Comparison of ENCODE assay signal across 1 cellular context in the genomic region with DNA sequence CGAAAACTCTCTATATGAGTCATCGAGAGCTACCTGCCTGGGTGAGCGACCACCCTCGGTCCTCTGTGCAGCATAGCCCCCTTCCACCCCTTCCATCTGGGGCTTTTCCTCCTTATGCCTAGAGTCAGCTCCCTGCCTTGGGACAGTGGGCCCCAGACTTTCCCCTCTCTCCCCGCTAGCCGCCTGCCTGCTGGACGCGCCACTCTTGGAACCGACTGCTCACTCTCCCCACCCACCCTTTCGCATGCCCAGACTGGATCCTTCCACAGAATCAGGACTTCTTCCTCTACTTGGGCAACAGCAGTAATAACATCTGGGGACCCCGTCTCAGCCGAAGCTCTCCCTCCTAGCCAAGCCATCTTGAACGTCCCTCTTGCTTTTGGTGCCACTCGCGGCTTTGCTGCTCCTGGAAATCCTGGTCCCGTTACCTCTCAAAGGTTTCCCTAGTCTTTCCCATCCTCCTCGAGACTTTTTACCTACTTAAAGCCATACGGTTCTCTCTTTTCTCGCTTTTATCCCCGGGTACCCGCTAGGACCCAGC.
A peak's percentile ranks its signal among the peaks of the same experiment; 100 is the strongest.
TF ChIP-seq lines count a peak whose summit lies in the region.

No MANE protein-coding gene starts in this region.

TF ChIP-seq in K562, 482 proteins besides CTCF, POLR2A, EP300 and RAD21 (continues in another document):
- TF ChIP-seq MBD2 (IDR thresholded peaks at IDR 0.05; ENCODE audit: borderline replicate concordance, low read depth): no peak
- TF ChIP-seq, protein P1, sequence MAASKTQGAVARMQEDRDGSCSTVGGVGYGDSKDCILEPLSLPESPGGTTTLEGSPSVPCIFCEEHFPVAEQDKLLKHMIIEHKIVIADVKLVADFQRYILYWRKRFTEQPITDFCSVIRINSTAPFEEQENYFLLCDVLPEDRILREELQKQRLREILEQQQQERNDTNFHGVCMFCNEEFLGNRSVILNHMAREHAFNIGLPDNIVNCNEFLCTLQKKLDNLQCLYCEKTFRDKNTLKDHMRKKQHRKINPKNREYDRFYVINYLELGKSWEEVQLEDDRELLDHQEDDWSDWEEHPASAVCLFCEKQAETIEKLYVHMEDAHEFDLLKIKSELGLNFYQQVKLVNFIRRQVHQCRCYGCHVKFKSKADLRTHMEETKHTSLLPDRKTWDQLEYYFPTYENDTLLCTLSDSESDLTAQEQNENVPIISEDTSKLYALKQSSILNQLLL (CRISPR knock-in tag; IDR thresholded peaks at IDR 0.05; ENCODE audit: borderline replicate concordance): no peak
- TF ChIP-seq ZBTB1 (CRISPR knock-in tag; IDR thresholded peaks at IDR 0.05; ENCODE audit: borderline replicate concordance, low read depth): no peak
- no peak for TF ChIP-seq NEUROD1 (IDR thresholded peaks at IDR 0.05; ENCODE audit: borderline replicate concordance, low read depth, low read length, partially characterized antibody)
- TF ChIP-seq, protein P2, sequence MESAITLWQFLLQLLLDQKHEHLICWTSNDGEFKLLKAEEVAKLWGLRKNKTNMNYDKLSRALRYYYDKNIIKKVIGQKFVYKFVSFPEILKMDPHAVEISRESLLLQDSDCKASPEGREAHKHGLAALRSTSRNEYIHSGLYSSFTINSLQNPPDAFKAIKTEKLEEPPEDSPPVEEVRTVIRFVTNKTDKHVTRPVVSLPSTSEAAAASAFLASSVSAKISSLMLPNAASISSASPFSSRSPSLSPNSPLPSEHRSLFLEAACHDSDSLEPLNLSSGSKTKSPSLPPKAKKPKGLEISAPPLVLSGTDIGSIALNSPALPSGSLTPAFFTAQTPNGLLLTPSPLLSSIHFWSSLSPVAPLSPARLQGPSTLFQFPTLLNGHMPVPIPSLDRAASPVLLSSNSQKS (CRISPR knock-in tag; IDR thresholded peaks at IDR 0.05): no peak
- TF ChIP-seq ZNF444 (CRISPR knock-in tag; IDR thresholded peaks at IDR 0.05): 0 out of 2 replicates have a peak, but pooled peaks have one; percentile 5
- TF ChIP-seq ETS2 (tag; IDR thresholded peaks at IDR 0.05; ENCODE audit: borderline replicate concordance, poor library complexity, severe bottlenecking): no peak
- TF ChIP-seq ZFP1 (CRISPR knock-in tag; IDR thresholded peaks at IDR 0.05): no peak
- TF ChIP-seq, protein P3, sequence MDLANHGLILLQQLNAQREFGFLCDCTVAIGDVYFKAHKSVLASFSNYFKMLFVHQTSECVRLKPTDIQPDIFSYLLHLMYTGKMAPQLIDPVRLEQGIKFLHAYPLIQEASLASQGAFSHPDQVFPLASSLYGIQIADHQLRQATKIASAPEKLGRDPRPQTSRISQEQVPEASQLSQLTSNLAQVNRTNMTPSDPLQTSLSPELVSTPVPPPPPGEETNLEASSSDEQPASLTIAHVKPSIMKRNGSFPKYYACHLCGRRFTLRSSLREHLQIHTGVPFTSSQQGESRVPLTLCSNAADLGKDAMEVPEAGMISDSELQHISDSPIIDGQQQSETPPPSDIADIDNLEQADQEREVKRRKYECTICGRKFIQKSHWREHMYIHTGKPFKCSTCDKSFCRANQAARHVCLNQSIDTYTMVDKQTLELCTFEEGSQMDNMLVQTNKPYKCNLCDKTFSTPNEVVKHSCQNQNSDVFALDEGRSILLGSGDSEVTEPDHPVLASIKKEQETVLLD (IDR thresholded peaks at IDR 0.05): no peak
- TF ChIP-seq, protein P4, sequence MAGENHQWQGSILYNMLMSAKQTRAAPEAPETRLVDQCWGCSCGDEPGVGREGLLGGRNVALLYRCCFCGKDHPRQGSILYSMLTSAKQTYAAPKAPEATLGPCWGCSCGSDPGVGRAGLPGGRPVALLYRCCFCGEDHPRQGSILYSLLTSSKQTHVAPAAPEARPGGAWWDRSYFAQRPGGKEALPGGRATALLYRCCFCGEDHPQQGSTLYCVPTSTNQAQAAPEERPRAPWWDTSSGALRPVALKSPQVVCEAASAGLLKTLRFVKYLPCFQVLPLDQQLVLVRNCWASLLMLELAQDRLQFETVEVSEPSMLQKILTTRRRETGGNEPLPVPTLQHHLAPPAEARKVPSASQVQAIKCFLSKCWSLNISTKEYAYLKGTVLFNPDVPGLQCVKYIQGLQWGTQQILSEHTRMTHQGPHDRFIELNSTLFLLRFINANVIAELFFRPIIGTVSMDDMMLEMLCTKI (IDR thresholded peaks at IDR 0.05; ENCODE audit: partially characterized antibody): no peak
- no peak for TF ChIP-seq MAFK (IDR thresholded peaks at IDR 0.05; ENCODE audit: low read length)
- TF ChIP-seq, protein P5, sequence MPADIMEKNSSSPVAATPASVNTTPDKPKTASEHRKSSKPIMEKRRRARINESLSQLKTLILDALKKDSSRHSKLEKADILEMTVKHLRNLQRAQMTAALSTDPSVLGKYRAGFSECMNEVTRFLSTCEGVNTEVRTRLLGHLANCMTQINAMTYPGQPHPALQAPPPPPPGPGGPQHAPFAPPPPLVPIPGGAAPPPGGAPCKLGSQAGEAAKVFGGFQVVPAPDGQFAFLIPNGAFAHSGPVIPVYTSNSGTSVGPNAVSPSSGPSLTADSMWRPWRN (IDR thresholded peaks at IDR 0.05; ENCODE audit: low read depth): no peak
- no peak for TF ChIP-seq BACH1 (tag; IDR thresholded peaks at IDR 0.05)
- TF ChIP-seq CBX5 (IDR thresholded peaks at IDR 0.05; ENCODE audit: borderline replicate concordance, low read depth): no peak
- no peak for TF ChIP-seq EZH2 (IDR thresholded peaks at IDR 0.05; ENCODE audit: borderline replicate concordance, low read depth, low read length)
- no peak for TF ChIP-seq DPF2 (IDR thresholded peaks at IDR 0.05)
- TF ChIP-seq SMARCC2 (IDR thresholded peaks at IDR 0.05; ENCODE audit: low read depth): no peak
- no peak for TF ChIP-seq ZNF282 (CRISPR knock-in tag; IDR thresholded peaks at IDR 0.05)
- TF ChIP-seq KAT8 (IDR thresholded peaks at IDR 0.05; ENCODE audit: low read depth): no peak
- no peak for TF ChIP-seq PURB (CRISPR knock-in tag; IDR thresholded peaks at IDR 0.05; ENCODE audit: low read depth)
- TF ChIP-seq, protein P6, sequence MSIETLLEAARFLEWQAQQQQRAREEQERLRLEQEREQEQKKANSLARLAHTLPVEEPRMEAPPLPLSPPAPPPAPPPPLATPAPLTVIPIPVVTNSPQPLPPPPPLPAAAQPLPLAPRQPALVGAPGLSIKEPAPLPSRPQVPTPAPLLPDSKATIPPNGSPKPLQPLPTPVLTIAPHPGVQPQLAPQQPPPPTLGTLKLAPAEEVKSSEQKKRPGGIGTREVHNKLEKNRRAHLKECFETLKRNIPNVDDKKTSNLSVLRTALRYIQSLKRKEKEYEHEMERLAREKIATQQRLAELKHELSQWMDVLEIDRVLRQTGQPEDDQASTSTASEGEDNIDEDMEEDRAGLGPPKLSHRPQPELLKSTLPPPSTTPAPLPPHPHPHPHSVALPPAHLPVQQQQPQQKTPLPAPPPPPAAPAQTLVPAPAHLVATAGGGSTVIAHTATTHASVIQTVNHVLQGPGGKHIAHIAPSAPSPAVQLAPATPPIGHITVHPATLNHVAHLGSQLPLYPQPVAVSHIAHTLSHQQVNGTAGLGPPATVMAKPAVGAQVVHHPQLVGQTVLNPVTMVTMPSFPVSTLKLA (conservative IDR thresholded peaks at IDR 0.05): no peak
- TF ChIP-seq ZNF146 (CRISPR knock-in tag; IDR thresholded peaks at IDR 0.05; ENCODE audit: unreplicated experiment): no peak
- TF ChIP-seq ZNF408 (CRISPR knock-in tag; IDR thresholded peaks at IDR 0.05; ENCODE audit: low read depth): no peak
- TF ChIP-seq, protein P7, sequence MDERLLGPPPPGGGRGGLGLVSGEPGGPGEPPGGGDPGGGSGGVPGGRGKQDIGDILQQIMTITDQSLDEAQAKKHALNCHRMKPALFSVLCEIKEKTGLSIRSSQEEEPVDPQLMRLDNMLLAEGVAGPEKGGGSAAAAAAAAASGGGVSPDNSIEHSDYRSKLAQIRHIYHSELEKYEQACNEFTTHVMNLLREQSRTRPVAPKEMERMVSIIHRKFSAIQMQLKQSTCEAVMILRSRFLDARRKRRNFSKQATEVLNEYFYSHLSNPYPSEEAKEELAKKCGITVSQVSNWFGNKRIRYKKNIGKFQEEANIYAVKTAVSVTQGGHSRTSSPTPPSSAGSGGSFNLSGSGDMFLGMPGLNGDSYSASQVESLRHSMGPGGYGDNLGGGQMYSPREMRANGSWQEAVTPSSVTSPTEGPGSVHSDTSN (CRISPR knock-in tag; IDR thresholded peaks at IDR 0.05; ENCODE audit: low read depth): no peak
- TF ChIP-seq, protein P7 (tag; conservative IDR thresholded peaks at IDR 0.05; ENCODE audit: low read depth): no peak
- TF ChIP-seq ZNF165 (CRISPR knock-in tag; IDR thresholded peaks at IDR 0.05; ENCODE audit: borderline replicate concordance): no peak
- TF ChIP-seq NFE2L1 (tag; IDR thresholded peaks at IDR 0.05; ENCODE audit: borderline replicate concordance, low read depth): no peak
- TF ChIP-seq, protein P8, sequence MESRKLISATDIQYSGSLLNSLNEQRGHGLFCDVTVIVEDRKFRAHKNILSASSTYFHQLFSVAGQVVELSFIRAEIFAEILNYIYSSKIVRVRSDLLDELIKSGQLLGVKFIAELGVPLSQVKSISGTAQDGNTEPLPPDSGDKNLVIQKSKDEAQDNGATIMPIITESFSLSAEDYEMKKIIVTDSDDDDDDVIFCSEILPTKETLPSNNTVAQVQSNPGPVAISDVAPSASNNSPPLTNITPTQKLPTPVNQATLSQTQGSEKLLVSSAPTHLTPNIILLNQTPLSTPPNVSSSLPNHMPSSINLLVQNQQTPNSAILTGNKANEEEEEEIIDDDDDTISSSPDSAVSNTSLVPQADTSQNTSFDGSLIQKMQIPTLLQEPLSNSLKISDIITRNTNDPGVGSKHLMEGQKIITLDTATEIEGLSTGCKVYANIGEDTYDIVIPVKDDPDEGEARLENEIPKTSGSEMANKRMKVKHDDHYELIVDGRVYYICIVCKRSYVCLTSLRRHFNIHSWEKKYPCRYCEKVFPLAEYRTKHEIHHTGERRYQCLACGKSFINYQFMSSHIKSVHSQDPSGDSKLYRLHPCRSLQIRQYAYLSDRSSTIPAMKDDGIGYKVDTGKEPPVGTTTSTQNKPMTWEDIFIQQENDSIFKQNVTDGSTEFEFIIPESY (CRISPR knock-in tag; IDR thresholded peaks at IDR 0.05): no peak
- TF ChIP-seq ZNF232 (CRISPR knock-in tag; IDR thresholded peaks at IDR 0.05): no peak
- no peak for TF ChIP-seq SETDB1 (IDR thresholded peaks at IDR 0.05; ENCODE audit: low read length)
- no peak for TF ChIP-seq SLC30A9 (CRISPR knock-in tag; IDR thresholded peaks at IDR 0.05)
- no peak for TF ChIP-seq ZKSCAN3 (CRISPR knock-in tag; IDR thresholded peaks at IDR 0.05)
- TF ChIP-seq GABPB2 (CRISPR knock-in tag; conservative IDR thresholded peaks at IDR 0.05): no peak
- TF ChIP-seq BRD9 (IDR thresholded peaks at IDR 0.05; ENCODE audit: low read depth, partially characterized antibody): peak; percentile 43
- no peak for TF ChIP-seq CHD2 (IDR thresholded peaks at IDR 0.05; ENCODE audit: low read depth, low read length)
- TF ChIP-seq ZNF175 (CRISPR knock-in tag; IDR thresholded peaks at IDR 0.05; ENCODE audit: low read depth): no peak
- TF ChIP-seq, protein P9, sequence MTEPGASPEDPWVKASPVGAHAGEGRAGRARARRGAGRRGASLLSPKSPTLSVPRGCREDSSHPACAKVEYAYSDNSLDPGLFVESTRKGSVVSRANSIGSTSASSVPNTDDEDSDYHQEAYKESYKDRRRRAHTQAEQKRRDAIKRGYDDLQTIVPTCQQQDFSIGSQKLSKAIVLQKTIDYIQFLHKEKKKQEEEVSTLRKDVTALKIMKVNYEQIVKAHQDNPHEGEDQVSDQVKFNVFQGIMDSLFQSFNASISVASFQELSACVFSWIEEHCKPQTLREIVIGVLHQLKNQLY (CRISPR knock-in tag; conservative IDR thresholded peaks at IDR 0.05): no peak
- no peak for TF ChIP-seq EP400 (IDR thresholded peaks at IDR 0.05)
- no peak for TF ChIP-seq GATA2 (CRISPR knock-in tag; IDR thresholded peaks at IDR 0.05)
- TF ChIP-seq ILK (tag; IDR thresholded peaks at IDR 0.05; ENCODE audit: borderline replicate concordance, low read depth): no peak
- TF ChIP-seq HDAC6 (IDR thresholded peaks at IDR 0.05; ENCODE audit: low read depth, low read length): no peak
- no peak for TF ChIP-seq HNRNPL (IDR thresholded peaks at IDR 0.05; ENCODE audit: low read depth, low read length)
- TF ChIP-seq KLF16 (IDR thresholded peaks at IDR 0.05): no peak
- TF ChIP-seq, protein P10, sequence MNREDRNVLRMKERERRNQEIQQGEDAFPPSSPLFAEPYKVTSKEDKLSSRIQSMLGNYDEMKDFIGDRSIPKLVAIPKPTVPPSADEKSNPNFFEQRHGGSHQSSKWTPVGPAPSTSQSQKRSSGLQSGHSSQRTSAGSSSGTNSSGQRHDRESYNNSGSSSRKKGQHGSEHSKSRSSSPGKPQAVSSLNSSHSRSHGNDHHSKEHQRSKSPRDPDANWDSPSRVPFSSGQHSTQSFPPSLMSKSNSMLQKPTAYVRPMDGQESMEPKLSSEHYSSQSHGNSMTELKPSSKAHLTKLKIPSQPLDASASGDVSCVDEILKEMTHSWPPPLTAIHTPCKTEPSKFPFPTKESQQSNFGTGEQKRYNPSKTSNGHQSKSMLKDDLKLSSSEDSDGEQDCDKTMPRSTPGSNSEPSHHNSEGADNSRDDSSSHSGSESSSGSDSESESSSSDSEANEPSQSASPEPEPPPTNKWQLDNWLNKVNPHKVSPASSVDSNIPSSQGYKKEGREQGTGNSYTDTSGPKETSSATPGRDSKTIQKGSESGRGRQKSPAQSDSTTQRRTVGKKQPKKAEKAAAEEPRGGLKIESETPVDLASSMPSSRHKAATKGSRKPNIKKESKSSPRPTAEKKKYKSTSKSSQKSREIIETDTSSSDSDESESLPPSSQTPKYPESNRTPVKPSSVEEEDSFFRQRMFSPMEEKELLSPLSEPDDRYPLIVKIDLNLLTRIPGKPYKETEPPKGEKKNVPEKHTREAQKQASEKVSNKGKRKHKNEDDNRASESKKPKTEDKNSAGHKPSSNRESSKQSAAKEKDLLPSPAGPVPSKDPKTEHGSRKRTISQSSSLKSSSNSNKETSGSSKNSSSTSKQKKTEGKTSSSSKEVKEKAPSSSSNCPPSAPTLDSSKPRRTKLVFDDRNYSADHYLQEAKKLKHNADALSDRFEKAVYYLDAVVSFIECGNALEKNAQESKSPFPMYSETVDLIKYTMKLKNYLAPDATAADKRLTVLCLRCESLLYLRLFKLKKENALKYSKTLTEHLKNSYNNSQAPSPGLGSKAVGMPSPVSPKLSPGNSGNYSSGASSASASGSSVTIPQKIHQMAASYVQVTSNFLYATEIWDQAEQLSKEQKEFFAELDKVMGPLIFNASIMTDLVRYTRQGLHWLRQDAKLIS (CRISPR knock-in tag; IDR thresholded peaks at IDR 0.05): no peak
